In the genomic region with DNA sequence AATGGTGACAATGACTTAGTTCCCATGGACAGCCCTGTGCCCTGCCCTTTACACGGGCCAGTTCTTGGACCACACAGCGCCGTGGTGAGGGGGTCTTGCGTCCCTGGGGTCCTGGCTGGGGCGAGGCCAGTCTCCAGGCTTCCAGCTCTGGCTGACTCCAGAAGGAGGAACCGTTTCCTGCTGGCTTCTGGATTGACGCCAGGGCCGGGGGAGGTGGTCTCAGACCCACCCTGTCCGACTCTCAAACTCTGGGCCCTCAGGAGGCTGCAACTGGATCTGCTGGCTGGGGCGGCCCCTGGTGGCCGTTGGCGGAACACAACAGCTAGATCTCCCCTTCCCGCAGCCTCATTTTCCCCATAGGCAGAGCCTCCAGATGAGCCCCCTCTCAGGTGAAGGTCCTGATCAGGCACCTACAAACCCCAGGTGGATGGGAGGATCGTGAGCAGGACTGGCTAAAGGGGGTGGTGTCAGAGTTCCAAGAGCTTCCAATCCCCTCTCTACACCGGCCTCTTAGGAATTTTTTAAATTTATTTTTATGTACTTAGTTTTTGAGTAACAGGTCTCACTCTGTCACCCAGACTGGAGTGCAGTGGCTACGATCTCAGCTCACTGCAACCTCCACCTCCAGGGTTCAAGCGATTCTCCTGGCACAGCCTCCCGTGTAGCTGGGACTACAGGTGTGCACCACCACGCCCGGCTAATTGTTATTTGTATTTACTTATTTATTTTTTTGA, we compare ENCODE assay signal across 1 cellular context.
A peak's percentile ranks its signal among the peaks of the same experiment; 100 is the strongest.
TF ChIP-seq lines count a peak whose summit lies in the region.

No MANE protein-coding gene starts in this region.

TF ChIP-seq in K562, 482 proteins besides CTCF, POLR2A, EP300 and RAD21 (continued from another document):
- TF ChIP-seq, protein P1, sequence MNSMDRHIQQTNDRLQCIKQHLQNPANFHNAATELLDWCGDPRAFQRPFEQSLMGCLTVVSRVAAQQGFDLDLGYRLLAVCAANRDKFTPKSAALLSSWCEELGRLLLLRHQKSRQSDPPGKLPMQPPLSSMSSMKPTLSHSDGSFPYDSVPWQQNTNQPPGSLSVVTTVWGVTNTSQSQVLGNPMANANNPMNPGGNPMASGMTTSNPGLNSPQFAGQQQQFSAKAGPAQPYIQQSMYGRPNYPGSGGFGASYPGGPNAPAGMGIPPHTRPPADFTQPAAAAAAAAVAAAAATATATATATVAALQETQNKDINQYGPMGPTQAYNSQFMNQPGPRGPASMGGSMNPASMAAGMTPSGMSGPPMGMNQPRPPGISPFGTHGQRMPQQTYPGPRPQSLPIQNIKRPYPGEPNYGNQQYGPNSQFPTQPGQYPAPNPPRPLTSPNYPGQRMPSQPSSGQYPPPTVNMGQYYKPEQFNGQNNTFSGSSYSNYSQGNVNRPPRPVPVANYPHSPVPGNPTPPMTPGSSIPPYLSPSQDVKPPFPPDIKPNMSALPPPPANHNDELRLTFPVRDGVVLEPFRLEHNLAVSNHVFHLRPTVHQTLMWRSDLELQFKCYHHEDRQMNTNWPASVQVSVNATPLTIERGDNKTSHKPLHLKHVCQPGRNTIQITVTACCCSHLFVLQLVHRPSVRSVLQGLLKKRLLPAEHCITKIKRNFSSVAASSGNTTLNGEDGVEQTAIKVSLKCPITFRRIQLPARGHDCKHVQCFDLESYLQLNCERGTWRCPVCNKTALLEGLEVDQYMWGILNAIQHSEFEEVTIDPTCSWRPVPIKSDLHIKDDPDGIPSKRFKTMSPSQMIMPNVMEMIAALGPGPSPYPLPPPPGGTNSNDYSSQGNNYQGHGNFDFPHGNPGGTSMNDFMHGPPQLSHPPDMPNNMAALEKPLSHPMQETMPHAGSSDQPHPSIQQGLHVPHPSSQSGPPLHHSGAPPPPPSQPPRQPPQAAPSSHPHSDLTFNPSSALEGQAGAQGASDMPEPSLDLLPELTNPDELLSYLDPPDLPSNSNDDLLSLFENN (IDR thresholded peaks at IDR 0.05; ENCODE audit: low read depth in 2 of 2, low read length in 2 of 2) = 0 out of 4 replicates have a peak, but pooled peaks of 1 of the 2 experiments have one; percentile 19
- no peak for TF ChIP-seq ZNF133 (CRISPR knock-in tag; IDR thresholded peaks at IDR 0.05)
- TF ChIP-seq, protein P2, sequence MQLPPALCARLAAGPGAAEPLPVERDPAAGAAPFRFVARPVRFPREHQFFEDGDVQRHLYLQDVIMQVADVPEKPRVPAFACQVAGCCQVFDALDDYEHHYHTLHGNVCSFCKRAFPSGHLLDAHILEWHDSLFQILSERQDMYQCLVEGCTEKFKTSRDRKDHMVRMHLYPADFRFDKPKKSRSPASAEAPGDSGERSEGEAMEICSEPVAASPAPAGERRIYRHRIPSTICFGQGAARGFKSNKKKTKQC (CRISPR knock-in tag; IDR thresholded peaks at IDR 0.05) = peak; percentile 33; the same call in 1 of the 2 replicates
- peak in 1 of 2 experiments; percentile 15; a peak in 1 of 4 replicates for TF ChIP-seq RCOR1 (IDR thresholded peaks at IDR 0.05; ENCODE audit: borderline replicate concordance in 1 of 2, low read depth in 2 of 2, low read length in 2 of 2)
- no peak for TF ChIP-seq PML (IDR thresholded peaks at IDR 0.05; ENCODE audit: low read length)
- no peak for TF ChIP-seq ZNF79 (CRISPR knock-in tag; IDR thresholded peaks at IDR 0.05; ENCODE audit: low read depth)
- no peak for TF ChIP-seq SUPT5H (IDR thresholded peaks at IDR 0.05)
- TF ChIP-seq ZNF668 (CRISPR knock-in tag; IDR thresholded peaks at IDR 0.05) = no peak
- no peak for TF ChIP-seq GABPB1 (CRISPR knock-in tag; IDR thresholded peaks at IDR 0.05)
- TF ChIP-seq SNRNP70 (optimal IDR thresholded peaks at IDR 0.05; ENCODE audit: low read depth, low read length) = no peak
- TF ChIP-seq, protein P3, sequence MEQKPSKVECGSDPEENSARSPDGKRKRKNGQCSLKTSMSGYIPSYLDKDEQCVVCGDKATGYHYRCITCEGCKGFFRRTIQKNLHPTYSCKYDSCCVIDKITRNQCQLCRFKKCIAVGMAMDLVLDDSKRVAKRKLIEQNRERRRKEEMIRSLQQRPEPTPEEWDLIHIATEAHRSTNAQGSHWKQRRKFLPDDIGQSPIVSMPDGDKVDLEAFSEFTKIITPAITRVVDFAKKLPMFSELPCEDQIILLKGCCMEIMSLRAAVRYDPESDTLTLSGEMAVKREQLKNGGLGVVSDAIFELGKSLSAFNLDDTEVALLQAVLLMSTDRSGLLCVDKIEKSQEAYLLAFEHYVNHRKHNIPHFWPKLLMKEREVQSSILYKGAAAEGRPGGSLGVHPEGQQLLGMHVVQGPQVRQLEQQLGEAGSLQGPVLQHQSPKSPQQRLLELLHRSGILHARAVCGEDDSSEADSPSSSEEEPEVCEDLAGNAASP (IDR thresholded peaks at IDR 0.05) = no peak
- TF ChIP-seq XRCC5 (IDR thresholded peaks at IDR 0.05; ENCODE audit: low read depth, low read length) = no peak
- TF ChIP-seq HIVEP1 (CRISPR knock-in tag; IDR thresholded peaks at IDR 0.05) = no peak
- TF ChIP-seq PTTG1 (tag; IDR thresholded peaks at IDR 0.05; ENCODE audit: low read depth) = no peak
- no peak for TF ChIP-seq HMG20B (CRISPR knock-in tag; IDR thresholded peaks at IDR 0.05)
- TF ChIP-seq FOXP1 (CRISPR knock-in tag; IDR thresholded peaks at IDR 0.05) = 0 out of 2 replicates have a peak, but pooled peaks have one; percentile 31
